20 cellular contexts compared by ENCODE assay signal in genomic region chr1:13246554-13246871, GRCh38. TPM values are rescaled to one million over a fixed set of nuclear protein-coding genes. Genes with fewer than 3 reads are reported as not detected.
"Had no signal": no experiment of that assay in that cellular context is flagged by ENCODE, and none has a peak within 500 bp of the region (broad histone marks: within the 10 kb centered on the region; RNA-seq: fewer than 3 reads in every experiment).

No MANE protein-coding gene starts in this region.

RNA-seq across cellular contexts. Expression of gene PRAMEF5, which starts 7.5 kb away (rescaled TPM):
- total RNA-seq: activated B cell treated with CpG ODN at 0.5 μM for 24 hours; activated CD4-positive, alpha-beta memory T cell treated with anti-CD3 and anti-CD28 coated beads, Interleukin-2, amount 10 ng/mL, durations not matched to agents 7 days and 5 days; activated CD4-positive, alpha-beta T cell treated with anti-CD3 and anti-CD28 coated beads, Interleukin-2, amount 10 ng/mL, durations not matched to agents 7 days and 5 days; activated CD8-positive, alpha-beta memory T cell treated with anti-CD3 and anti-CD28 coated beads, Interleukin-2, amount 10 ng/mL, durations not matched to agents 7 days and 5 days; activated CD8-positive, alpha-beta T cell treated with anti-CD3 and anti-CD28 coated beads, Interleukin-2, amount 10 ng/mL, durations not matched to agents 7 days and 5 days; activated naive CD4-positive, alpha-beta T cell treated with anti-CD3 and anti-CD28 coated beads for 36 hours; activated naive CD4-positive, alpha-beta T cell treated with anti-CD3 and anti-CD28 coated beads, Interleukin-2, amount 50 U/mL, for 72 hours; activated naive CD8-positive, alpha-beta T cell treated with anti-CD3 and anti-CD28 coated beads for 36 hours; activated T-helper 2 cell treated with anti-CD3 and anti-CD28 coated beads, Interferon-gamma antibody, Interleukin-2, Interleukin-4, amounts not matched to agents 10 μg/mL and 5 μg/mL and 100 μg/mL, durations not matched to agents 14 hours and 24 hours and 36 hours; adrenal gland; aorta; astrocyte; body of pancreas; breast epithelium; cardiac septum; cerebellum; T-cell; T-helper 1 cell treated with Interleukin-12 subunit alpha and Interleukin-12 subunit beta and Interleukin-4 antibody, amounts not matched to agents 30 ng/mL and 1 ng/mL, for 36 hours; T-helper 17 cell; T-helper 2 cell treated with Interferon-gamma antibody and Interleukin-4, amounts not matched to agents 100 ng/mL and 5 ng/mL, for 36 hours had no signal

RNA-seq across cellular contexts. Expression of gene PRAMEF18, which starts 20.6 kb away (rescaled TPM):
- total RNA-seq: activated B cell treated with CpG ODN at 0.5 μM for 24 hours; activated CD4-positive, alpha-beta memory T cell treated with anti-CD3 and anti-CD28 coated beads, Interleukin-2, amount 10 ng/mL, durations not matched to agents 7 days and 5 days; activated CD4-positive, alpha-beta T cell treated with anti-CD3 and anti-CD28 coated beads, Interleukin-2, amount 10 ng/mL, durations not matched to agents 7 days and 5 days; activated CD8-positive, alpha-beta memory T cell treated with anti-CD3 and anti-CD28 coated beads, Interleukin-2, amount 10 ng/mL, durations not matched to agents 7 days and 5 days; activated CD8-positive, alpha-beta T cell treated with anti-CD3 and anti-CD28 coated beads, Interleukin-2, amount 10 ng/mL, durations not matched to agents 7 days and 5 days; activated naive CD4-positive, alpha-beta T cell treated with anti-CD3 and anti-CD28 coated beads for 36 hours; activated naive CD4-positive, alpha-beta T cell treated with anti-CD3 and anti-CD28 coated beads, Interleukin-2, amount 50 U/mL, for 72 hours; activated naive CD8-positive, alpha-beta T cell treated with anti-CD3 and anti-CD28 coated beads for 36 hours; activated T-helper 2 cell treated with anti-CD3 and anti-CD28 coated beads, Interferon-gamma antibody, Interleukin-2, Interleukin-4, amounts not matched to agents 10 μg/mL and 5 μg/mL and 100 μg/mL, durations not matched to agents 14 hours and 24 hours and 36 hours; adrenal gland; aorta; astrocyte; body of pancreas; breast epithelium; cardiac septum; cerebellum; T-cell; T-helper 1 cell treated with Interleukin-12 subunit alpha and Interleukin-12 subunit beta and Interleukin-4 antibody, amounts not matched to agents 30 ng/mL and 1 ng/mL, for 36 hours; T-helper 17 cell; T-helper 2 cell treated with Interferon-gamma antibody and Interleukin-4, amounts not matched to agents 100 ng/mL and 5 ng/mL, for 36 hours had no signal

RNA-seq across cellular contexts. Expression of gene PRAMEF8, which starts 38.4 kb away (rescaled TPM):
- total RNA-seq: activated B cell treated with CpG ODN at 0.5 μM for 24 hours; activated CD4-positive, alpha-beta memory T cell treated with anti-CD3 and anti-CD28 coated beads, Interleukin-2, amount 10 ng/mL, durations not matched to agents 7 days and 5 days; activated CD4-positive, alpha-beta T cell treated with anti-CD3 and anti-CD28 coated beads, Interleukin-2, amount 10 ng/mL, durations not matched to agents 7 days and 5 days; activated CD8-positive, alpha-beta memory T cell treated with anti-CD3 and anti-CD28 coated beads, Interleukin-2, amount 10 ng/mL, durations not matched to agents 7 days and 5 days; activated CD8-positive, alpha-beta T cell treated with anti-CD3 and anti-CD28 coated beads, Interleukin-2, amount 10 ng/mL, durations not matched to agents 7 days and 5 days; activated naive CD4-positive, alpha-beta T cell treated with anti-CD3 and anti-CD28 coated beads for 36 hours; activated naive CD4-positive, alpha-beta T cell treated with anti-CD3 and anti-CD28 coated beads, Interleukin-2, amount 50 U/mL, for 72 hours; activated naive CD8-positive, alpha-beta T cell treated with anti-CD3 and anti-CD28 coated beads for 36 hours; activated T-helper 2 cell treated with anti-CD3 and anti-CD28 coated beads, Interferon-gamma antibody, Interleukin-2, Interleukin-4, amounts not matched to agents 10 μg/mL and 5 μg/mL and 100 μg/mL, durations not matched to agents 14 hours and 24 hours and 36 hours; adrenal gland; aorta; body of pancreas; breast epithelium; cardiac septum; cerebellum; T-cell; T-helper 1 cell treated with Interleukin-12 subunit alpha and Interleukin-12 subunit beta and Interleukin-4 antibody, amounts not matched to agents 30 ng/mL and 1 ng/mL, for 36 hours; T-helper 17 cell; T-helper 2 cell treated with Interferon-gamma antibody and Interleukin-4, amounts not matched to agents 100 ng/mL and 5 ng/mL, for 36 hours had no signal

RNA-seq across cellular contexts. Expression of gene PRAMEF13, which starts 45.3 kb away (rescaled TPM):
- total RNA-seq: activated B cell treated with CpG ODN at 0.5 μM for 24 hours; activated CD4-positive, alpha-beta memory T cell treated with anti-CD3 and anti-CD28 coated beads, Interleukin-2, amount 10 ng/mL, durations not matched to agents 7 days and 5 days; activated CD4-positive, alpha-beta T cell treated with anti-CD3 and anti-CD28 coated beads, Interleukin-2, amount 10 ng/mL, durations not matched to agents 7 days and 5 days; activated CD8-positive, alpha-beta memory T cell treated with anti-CD3 and anti-CD28 coated beads, Interleukin-2, amount 10 ng/mL, durations not matched to agents 7 days and 5 days; activated CD8-positive, alpha-beta T cell treated with anti-CD3 and anti-CD28 coated beads, Interleukin-2, amount 10 ng/mL, durations not matched to agents 7 days and 5 days; activated naive CD4-positive, alpha-beta T cell treated with anti-CD3 and anti-CD28 coated beads for 36 hours; activated naive CD4-positive, alpha-beta T cell treated with anti-CD3 and anti-CD28 coated beads, Interleukin-2, amount 50 U/mL, for 72 hours; activated naive CD8-positive, alpha-beta T cell treated with anti-CD3 and anti-CD28 coated beads for 36 hours; activated T-helper 2 cell treated with anti-CD3 and anti-CD28 coated beads, Interferon-gamma antibody, Interleukin-2, Interleukin-4, amounts not matched to agents 10 μg/mL and 5 μg/mL and 100 μg/mL, durations not matched to agents 14 hours and 24 hours and 36 hours; adrenal gland; aorta; astrocyte; body of pancreas; breast epithelium; cardiac septum; cerebellum; T-cell; T-helper 1 cell treated with Interleukin-12 subunit alpha and Interleukin-12 subunit beta and Interleukin-4 antibody, amounts not matched to agents 30 ng/mL and 1 ng/mL, for 36 hours; T-helper 17 cell; T-helper 2 cell treated with Interferon-gamma antibody and Interleukin-4, amounts not matched to agents 100 ng/mL and 5 ng/mL, for 36 hours had no signal

RNA-seq across cellular contexts. Expression of gene PRAMEF33, which starts 56.8 kb away (rescaled TPM):
- total RNA-seq: activated B cell treated with CpG ODN at 0.5 μM for 24 hours; activated CD4-positive, alpha-beta memory T cell treated with anti-CD3 and anti-CD28 coated beads, Interleukin-2, amount 10 ng/mL, durations not matched to agents 7 days and 5 days; activated CD4-positive, alpha-beta T cell treated with anti-CD3 and anti-CD28 coated beads, Interleukin-2, amount 10 ng/mL, durations not matched to agents 7 days and 5 days; activated CD8-positive, alpha-beta memory T cell treated with anti-CD3 and anti-CD28 coated beads, Interleukin-2, amount 10 ng/mL, durations not matched to agents 7 days and 5 days; activated CD8-positive, alpha-beta T cell treated with anti-CD3 and anti-CD28 coated beads, Interleukin-2, amount 10 ng/mL, durations not matched to agents 7 days and 5 days; activated naive CD4-positive, alpha-beta T cell treated with anti-CD3 and anti-CD28 coated beads for 36 hours; activated naive CD4-positive, alpha-beta T cell treated with anti-CD3 and anti-CD28 coated beads, Interleukin-2, amount 50 U/mL, for 72 hours; activated naive CD8-positive, alpha-beta T cell treated with anti-CD3 and anti-CD28 coated beads for 36 hours; activated T-helper 2 cell treated with anti-CD3 and anti-CD28 coated beads, Interferon-gamma antibody, Interleukin-2, Interleukin-4, amounts not matched to agents 10 μg/mL and 5 μg/mL and 100 μg/mL, durations not matched to agents 14 hours and 24 hours and 36 hours; adrenal gland; aorta; astrocyte; body of pancreas; breast epithelium; cardiac septum; cerebellum; T-cell; T-helper 1 cell treated with Interleukin-12 subunit alpha and Interleukin-12 subunit beta and Interleukin-4 antibody, amounts not matched to agents 30 ng/mL and 1 ng/mL, for 36 hours; T-helper 17 cell; T-helper 2 cell treated with Interferon-gamma antibody and Interleukin-4, amounts not matched to agents 100 ng/mL and 5 ng/mL, for 36 hours had no signal
